1 cellular context compared by ENCODE assay signal in the genomic region with DNA sequence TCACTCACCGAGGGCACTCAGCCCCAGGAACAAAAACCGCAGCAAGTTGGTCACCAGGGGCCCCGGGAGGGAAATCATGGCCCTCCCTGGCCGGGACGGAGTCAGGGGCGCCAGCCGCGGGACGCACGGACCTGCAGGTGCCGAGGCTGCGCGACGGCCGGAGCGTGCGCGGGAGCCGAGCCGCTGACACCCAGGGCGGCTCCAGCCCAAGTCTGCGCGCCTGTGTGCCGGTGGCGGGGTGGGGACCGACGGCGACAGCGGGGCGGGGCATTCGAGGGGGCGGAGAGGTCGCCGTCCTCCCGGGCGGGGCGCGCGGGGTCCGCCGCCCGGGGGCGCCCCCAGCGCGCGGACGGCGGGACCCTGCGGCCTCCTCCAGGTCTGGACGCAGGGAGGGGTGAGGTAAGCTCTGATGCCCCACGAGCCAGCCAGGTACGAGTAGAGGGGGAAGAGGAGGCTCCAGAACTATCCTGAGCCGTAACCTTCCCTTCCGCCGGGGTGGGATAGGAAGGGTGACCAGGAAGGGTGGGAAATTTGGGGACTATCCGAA.
TF ChIP-seq lines count a peak whose summit lies in the region.

A gene with protein sequence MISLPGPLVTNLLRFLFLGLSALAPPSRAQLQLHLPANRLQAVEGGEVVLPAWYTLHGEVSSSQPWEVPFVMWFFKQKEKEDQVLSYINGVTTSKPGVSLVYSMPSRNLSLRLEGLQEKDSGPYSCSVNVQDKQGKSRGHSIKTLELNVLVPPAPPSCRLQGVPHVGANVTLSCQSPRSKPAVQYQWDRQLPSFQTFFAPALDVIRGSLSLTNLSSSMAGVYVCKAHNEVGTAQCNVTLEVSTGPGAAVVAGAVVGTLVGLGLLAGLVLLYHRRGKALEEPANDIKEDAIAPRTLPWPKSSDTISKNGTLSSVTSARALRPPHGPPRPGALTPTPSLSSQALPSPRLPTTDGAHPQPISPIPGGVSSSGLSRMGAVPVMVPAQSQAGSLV (minus strand): TSS at position 214 of the 547 bp plus-strand sequence. CDS start 136 bp downstream, at position 78.

TF ChIP-seq in GM12878, 131 proteins besides CTCF, POLR2A, EP300 and RAD21 (continued from another document and continues in another):
- TF ChIP-seq, protein P1, sequence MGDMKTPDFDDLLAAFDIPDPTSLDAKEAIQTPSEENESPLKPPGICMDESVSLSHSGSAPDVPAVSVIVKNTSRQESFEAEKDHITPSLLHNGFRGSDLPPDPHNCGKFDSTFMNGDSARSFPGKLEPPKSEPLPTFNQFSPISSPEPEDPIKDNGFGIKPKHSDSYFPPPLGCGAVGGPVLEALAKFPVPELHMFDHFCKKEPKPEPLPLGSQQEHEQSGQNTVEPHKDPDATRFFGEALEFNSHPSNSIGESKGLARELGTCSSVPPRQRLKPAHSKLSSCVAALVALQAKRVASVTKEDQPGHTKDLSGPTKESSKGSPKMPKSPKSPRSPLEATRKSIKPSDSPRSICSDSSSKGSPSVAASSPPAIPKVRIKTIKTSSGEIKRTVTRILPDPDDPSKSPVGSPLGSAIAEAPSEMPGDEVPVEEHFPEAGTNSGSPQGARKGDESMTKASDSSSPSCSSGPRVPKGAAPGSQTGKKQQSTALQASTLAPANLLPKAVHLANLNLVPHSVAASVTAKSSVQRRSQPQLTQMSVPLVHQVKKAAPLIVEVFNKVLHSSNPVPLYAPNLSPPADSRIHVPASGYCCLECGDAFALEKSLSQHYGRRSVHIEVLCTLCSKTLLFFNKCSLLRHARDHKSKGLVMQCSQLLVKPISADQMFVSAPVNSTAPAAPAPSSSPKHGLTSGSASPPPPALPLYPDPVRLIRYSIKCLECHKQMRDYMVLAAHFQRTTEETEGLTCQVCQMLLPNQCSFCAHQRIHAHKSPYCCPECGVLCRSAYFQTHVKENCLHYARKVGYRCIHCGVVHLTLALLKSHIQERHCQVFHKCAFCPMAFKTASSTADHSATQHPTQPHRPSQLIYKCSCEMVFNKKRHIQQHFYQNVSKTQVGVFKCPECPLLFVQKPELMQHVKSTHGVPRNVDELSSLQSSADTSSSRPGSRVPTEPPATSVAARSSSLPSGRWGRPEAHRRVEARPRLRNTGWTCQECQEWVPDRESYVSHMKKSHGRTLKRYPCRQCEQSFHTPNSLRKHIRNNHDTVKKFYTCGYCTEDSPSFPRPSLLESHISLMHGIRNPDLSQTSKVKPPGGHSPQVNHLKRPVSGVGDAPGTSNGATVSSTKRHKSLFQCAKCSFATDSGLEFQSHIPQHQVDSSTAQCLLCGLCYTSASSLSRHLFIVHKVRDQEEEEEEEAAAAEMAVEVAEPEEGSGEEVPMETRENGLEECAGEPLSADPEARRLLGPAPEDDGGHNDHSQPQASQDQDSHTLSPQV (IDR thresholded peaks at IDR 0.05), result no peak
- TF ChIP-seq MXI1 (IDR thresholded peaks at IDR 0.05; ENCODE audit: low read depth, low read length) (peak; percentile 6; the same call in 1 of the 2 replicates), DPF2 (IDR thresholded peaks at IDR 0.05) (0 out of 2 replicates have a peak, but pooled peaks have one; percentile 60), TCF12 (IDR thresholded peaks at IDR 0.05; ENCODE audit: low read depth, low read length) (no peak), LARP7 (IDR thresholded peaks at IDR 0.05) (peak; percentile 61; the same call in 1 of the 2 replicates), MEF2A (IDR thresholded peaks at IDR 0.05; ENCODE audit: insufficient read depth, low read depth, low read length) (no peak), TAF1 (IDR thresholded peaks at IDR 0.05; ENCODE audit: borderline replicate concordance, low read depth, low read length) (peak; percentile 80; the same call in 1 of the 2 replicates), SP1 (IDR thresholded peaks at IDR 0.05; ENCODE audit: low read depth, low read length) (no peak), BACH1 (IDR thresholded peaks at IDR 0.05; ENCODE audit: borderline replicate concordance) (peak; percentile 64; the same call in 1 of the 2 replicates), KAT2A (conservative IDR thresholded peaks at IDR 0.05; ENCODE audit: control insufficient read depth, low read depth, low read length) (no peak), FOS (IDR thresholded peaks at IDR 0.05; ENCODE audit: borderline replicate concordance, extremely low read depth, insufficient read length) (no peak), TCF3 (IDR thresholded peaks at IDR 0.05; ENCODE audit: borderline replicate concordance, insufficient read depth, low read depth, low read length) (0 out of 2 replicates have a peak, but pooled peaks have one; percentile 43), MYC (IDR thresholded peaks at IDR 0.05; ENCODE audit: insufficient read depth, insufficient read length, insufficient replicate concordance, low read length, severe bottlenecking) (no peak), POLR2AphosphoS5 (IDR thresholded peaks at IDR 0.05; ENCODE audit: low read length) (peak; percentile 84), ATF7 (IDR thresholded peaks at IDR 0.05; ENCODE audit: low read depth) (no peak), IKZF1 (conservative IDR thresholded peaks at IDR 0.05) (no peak), BHLHE40 (IDR thresholded peaks at IDR 0.05; ENCODE audit: borderline replicate concordance in 1 of 2, low read depth in 2 of 2, low read length in 1 of 2) (peak; percentile 11 to 70; a peak in 1 of 4 replicates), HDAC6 (IDR thresholded peaks at IDR 0.05; ENCODE audit: unreplicated experiment) (peak; percentile 78), RFX5 (IDR thresholded peaks at IDR 0.05; ENCODE audit: low read depth, low read length) (no peak), RCOR1 (conservative IDR thresholded peaks at IDR 0.05; ENCODE audit: low read depth, low read length) (no peak), PML (IDR thresholded peaks at IDR 0.05; ENCODE audit: low read length) (0 out of 2 replicates have a peak, but pooled peaks have one; percentile 54), CBX5 (IDR thresholded peaks at IDR 0.05; ENCODE audit: low read depth) (no peak), ZNF384 (IDR thresholded peaks at IDR 0.05; ENCODE audit: borderline replicate concordance, low read depth, low read length) (no peak), FOXM1 (IDR thresholded peaks at IDR 0.05; ENCODE audit: low read depth, low read length) (no peak), CEBPB (IDR thresholded peaks at IDR 0.05; ENCODE audit: borderline replicate concordance in 1 of 2, low read depth in 2 of 2, low read length in 2 of 2) (no peak)
- TF ChIP-seq, protein P2, sequence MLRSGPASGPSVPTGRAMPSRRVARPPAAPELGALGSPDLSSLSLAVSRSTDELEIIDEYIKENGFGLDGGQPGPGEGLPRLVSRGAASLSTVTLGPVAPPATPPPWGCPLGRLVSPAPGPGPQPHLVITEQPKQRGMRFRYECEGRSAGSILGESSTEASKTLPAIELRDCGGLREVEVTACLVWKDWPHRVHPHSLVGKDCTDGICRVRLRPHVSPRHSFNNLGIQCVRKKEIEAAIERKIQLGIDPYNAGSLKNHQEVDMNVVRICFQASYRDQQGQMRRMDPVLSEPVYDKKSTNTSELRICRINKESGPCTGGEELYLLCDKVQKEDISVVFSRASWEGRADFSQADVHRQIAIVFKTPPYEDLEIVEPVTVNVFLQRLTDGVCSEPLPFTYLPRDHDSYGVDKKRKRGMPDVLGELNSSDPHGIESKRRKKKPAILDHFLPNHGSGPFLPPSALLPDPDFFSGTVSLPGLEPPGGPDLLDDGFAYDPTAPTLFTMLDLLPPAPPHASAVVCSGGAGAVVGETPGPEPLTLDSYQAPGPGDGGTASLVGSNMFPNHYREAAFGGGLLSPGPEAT (IDR thresholded peaks at IDR 0.05; ENCODE audit: low read depth), result 0 out of 2 replicates have a peak, but pooled peaks have one; percentile 31
- TF ChIP-seq, protein P3, sequence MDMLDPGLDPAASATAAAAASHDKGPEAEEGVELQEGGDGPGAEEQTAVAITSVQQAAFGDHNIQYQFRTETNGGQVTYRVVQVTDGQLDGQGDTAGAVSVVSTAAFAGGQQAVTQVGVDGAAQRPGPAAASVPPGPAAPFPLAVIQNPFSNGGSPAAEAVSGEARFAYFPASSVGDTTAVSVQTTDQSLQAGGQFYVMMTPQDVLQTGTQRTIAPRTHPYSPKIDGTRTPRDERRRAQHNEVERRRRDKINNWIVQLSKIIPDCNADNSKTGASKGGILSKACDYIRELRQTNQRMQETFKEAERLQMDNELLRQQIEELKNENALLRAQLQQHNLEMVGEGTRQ (IDR thresholded peaks at IDR 0.05; ENCODE audit: borderline replicate concordance, low read depth, low read length), result no peak
- TF ChIP-seq, protein P4, sequence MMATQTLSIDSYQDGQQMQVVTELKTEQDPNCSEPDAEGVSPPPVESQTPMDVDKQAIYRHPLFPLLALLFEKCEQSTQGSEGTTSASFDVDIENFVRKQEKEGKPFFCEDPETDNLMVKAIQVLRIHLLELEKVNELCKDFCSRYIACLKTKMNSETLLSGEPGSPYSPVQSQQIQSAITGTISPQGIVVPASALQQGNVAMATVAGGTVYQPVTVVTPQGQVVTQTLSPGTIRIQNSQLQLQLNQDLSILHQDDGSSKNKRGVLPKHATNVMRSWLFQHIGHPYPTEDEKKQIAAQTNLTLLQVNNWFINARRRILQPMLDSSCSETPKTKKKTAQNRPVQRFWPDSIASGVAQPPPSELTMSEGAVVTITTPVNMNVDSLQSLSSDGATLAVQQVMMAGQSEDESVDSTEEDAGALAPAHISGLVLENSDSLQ (IDR thresholded peaks at IDR 0.05), result no peak
- TF ChIP-seq, protein P5, sequence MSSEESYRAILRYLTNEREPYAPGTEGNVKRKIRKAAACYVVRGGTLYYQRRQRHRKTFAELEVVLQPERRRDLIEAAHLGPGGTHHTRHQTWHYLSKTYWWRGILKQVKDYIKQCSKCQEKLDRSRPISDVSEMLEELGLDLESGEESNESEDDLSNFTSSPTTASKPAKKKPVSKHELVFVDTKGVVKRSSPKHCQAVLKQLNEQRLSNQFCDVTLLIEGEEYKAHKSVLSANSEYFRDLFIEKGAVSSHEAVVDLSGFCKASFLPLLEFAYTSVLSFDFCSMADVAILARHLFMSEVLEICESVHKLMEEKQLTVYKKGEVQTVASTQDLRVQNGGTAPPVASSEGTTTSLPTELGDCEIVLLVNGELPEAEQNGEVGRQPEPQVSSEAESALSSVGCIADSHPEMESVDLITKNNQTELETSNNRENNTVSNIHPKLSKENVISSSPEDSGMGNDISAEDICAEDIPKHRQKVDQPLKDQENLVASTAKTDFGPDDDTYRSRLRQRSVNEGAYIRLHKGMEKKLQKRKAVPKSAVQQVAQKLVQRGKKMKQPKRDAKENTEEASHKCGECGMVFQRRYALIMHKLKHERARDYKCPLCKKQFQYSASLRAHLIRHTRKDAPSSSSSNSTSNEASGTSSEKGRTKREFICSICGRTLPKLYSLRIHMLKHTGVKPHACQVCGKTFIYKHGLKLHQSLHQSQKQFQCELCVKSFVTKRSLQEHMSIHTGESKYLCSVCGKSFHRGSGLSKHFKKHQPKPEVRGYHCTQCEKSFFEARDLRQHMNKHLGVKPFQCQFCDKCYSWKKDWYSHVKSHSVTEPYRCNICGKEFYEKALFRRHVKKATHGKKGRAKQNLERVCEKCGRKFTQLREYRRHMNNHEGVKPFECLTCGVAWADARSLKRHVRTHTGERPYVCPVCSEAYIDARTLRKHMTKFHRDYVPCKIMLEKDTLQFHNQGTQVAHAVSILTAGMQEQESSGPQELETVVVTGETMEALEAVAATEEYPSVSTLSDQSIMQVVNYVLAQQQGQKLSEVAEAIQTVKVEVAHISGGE (CRISPR knock-in tag; IDR thresholded peaks at IDR 0.05), result no peak
- TF ChIP-seq, protein P6, sequence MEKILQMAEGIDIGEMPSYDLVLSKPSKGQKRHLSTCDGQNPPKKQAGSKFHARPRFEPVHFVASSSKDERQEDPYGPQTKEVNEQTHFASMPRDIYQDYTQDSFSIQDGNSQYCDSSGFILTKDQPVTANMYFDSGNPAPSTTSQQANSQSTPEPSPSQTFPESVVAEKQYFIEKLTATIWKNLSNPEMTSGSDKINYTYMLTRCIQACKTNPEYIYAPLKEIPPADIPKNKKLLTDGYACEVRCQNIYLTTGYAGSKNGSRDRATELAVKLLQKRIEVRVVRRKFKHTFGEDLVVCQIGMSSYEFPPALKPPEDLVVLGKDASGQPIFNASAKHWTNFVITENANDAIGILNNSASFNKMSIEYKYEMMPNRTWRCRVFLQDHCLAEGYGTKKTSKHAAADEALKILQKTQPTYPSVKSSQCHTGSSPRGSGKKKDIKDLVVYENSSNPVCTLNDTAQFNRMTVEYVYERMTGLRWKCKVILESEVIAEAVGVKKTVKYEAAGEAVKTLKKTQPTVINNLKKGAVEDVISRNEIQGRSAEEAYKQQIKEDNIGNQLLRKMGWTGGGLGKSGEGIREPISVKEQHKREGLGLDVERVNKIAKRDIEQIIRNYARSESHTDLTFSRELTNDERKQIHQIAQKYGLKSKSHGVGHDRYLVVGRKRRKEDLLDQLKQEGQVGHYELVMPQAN (conservative IDR thresholded peaks at IDR 0.05), result no peak
- TF ChIP-seq, protein P7, sequence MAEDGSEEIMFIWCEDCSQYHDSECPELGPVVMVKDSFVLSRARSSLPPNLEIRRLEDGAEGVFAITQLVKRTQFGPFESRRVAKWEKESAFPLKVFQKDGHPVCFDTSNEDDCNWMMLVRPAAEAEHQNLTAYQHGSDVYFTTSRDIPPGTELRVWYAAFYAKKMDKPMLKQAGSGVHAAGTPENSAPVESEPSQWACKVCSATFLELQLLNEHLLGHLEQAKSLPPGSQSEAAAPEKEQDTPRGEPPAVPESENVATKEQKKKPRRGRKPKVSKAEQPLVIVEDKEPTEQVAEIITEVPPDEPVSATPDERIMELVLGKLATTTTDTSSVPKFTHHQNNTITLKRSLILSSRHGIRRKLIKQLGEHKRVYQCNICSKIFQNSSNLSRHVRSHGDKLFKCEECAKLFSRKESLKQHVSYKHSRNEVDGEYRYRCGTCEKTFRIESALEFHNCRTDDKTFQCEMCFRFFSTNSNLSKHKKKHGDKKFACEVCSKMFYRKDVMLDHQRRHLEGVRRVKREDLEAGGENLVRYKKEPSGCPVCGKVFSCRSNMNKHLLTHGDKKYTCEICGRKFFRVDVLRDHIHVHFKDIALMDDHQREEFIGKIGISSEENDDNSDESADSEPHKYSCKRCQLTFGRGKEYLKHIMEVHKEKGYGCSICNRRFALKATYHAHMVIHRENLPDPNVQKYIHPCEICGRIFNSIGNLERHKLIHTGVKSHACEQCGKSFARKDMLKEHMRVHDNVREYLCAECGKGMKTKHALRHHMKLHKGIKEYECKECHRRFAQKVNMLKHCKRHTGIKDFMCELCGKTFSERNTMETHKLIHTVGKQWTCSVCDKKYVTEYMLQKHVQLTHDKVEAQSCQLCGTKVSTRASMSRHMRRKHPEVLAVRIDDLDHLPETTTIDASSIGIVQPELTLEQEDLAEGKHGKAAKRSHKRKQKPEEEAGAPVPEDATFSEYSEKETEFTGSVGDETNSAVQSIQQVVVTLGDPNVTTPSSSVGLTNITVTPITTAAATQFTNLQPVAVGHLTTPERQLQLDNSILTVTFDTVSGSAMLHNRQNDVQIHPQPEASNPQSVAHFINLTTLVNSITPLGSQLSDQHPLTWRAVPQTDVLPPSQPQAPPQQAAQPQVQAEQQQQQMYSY (CRISPR knock-in tag; IDR thresholded peaks at IDR 0.05), result no peak
